ENCODE assay signal across 8 cellular contexts in the genomic region with DNA sequence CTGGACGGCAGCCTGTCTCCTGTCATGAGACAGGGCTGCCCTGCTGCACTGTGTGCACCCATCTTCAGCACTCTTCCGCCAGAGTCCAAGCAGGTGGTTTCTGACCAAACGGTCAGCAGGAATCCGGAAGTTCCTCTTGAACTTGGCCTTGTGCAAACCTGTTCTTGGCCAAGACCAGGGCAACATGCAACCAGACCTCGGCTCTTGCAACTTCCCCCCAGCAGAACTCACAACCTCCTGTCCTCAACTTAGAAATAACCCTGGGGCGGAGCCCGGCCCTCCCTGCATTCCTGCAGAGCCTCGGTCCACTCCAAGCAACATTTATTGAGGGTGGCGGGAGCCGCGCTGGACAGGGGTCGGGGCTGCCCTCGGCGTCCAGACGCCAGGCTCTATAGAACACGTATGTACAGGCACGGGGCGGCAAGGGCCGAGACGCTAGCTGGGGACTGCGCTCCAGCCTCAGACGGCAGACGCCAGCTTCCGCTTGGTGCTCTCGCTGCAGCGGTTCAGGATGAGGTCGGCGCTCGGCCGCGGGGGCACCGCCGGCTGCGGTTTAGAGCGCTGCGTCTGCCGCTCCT.
A peak's percentile ranks its signal among the peaks of the same experiment; 100 is the strongest.
DNase-seq lines count a peak whose midpoint lies in the region; ATAC-seq and TF ChIP-seq lines count a peak whose summit lies in the region.
"Not testable (repeated sequence)": the region's sequence is repeated elsewhere in the genome, so short reads cannot be mapped to it uniquely, and the experiment has no call there.

No MANE protein-coding gene starts in this region.

- not testable (repeated sequence) for H3F3A ChIP-seq in GM23248 (ENCODE audit: insufficient read depth); Loucy (ENCODE audit: low read depth)

- H3K4me2 ChIP-seq in GM23248 (ENCODE audit: unreplicated experiment): not testable (repeated sequence)
- H3K4me2 ChIP-seq in Loucy (ENCODE audit: low read depth, low read length, poor library complexity, severe bottlenecking): peak overlapping the region; percentile 44

- H3K4me3 ChIP-seq in AG04450 (ENCODE audit: low read depth, low read length) (peak overlapping the region; percentile 41; the same call in 1 of the 2 replicates), GM23248 (peak overlapping the region; percentile 67), Loucy (ENCODE audit: low read length, poor library complexity, severe bottlenecking) (peak overlapping the region; percentile 57)
- H3K4me3 ChIP-seq in body of pancreas: not testable (repeated sequence)

- H3K36me3 ChIP-seq in GM23248 (ENCODE audit: low read depth); Loucy (ENCODE audit: insufficient read depth, low read length); body of pancreas (replicated peaks in 1 of 2; ENCODE audit: insufficient read depth in 1 of 2, low read depth in 2 of 2): not testable (repeated sequence)

- not testable (repeated sequence) for H3K4me1 Mint-ChIP-seq in activated CD4-positive, alpha-beta memory T cell treated with anti-CD3 and anti-CD28 coated beads for 36 hours (ENCODE audit: low read depth); naive thymus-derived CD8-positive, alpha-beta T cell

- intact Hi-C loops in activated CD4-positive, alpha-beta memory T cell treated with anti-CD3 and anti-CD28 coated beads for 36 hours (cut with micrococcal nuclease); body of pancreas (cut with DNase I); Right ventricle myocardium inferior (cut with DNase I): not testable (repeated sequence)

- TF ChIP-seq POLR2A in body of pancreas (IDR thresholded peaks at IDR 0.05): not testable (repeated sequence)

- H2AFZ ChIP-seq in GM23248: peak overlapping the region; percentile 73
- not testable (repeated sequence) for H2AFZ ChIP-seq in Loucy (ENCODE audit: low read length)

- H3K27me3 ChIP-seq in AG04450 (ENCODE audit: control insufficient read depth, insufficient read depth, low read length); GM23248 (replicated peaks; ENCODE audit: insufficient read depth); Loucy (ENCODE audit: insufficient read depth, low read length, poor library complexity, severe bottlenecking); body of pancreas: not testable (repeated sequence)

- POLR2A ChIA-PET in AG04450 (lab: Yijun Ruan, JAX); activated CD4-positive, alpha-beta memory T cell treated with anti-CD3 and anti-CD28 coated beads for 36 hours (lab: Charles Lee); naive thymus-derived CD8-positive, alpha-beta T cell (lab: Charles Lee): not testable (repeated sequence)

- 3 to 10% methylated on average over 4 to 16 of the region's 37 CpGs for WGBS in GM23248 (ENCODE audit: low coverage in 1 of 2, low lambda C conversion rate in 2 of 2, missing lambda C conversion rate in 2 of 2), 2 experiments
- WGBS in body of pancreas, 2 donors: 4% methylated on average over 3 of the region's 37 CpGs; no CpG with 5 or more reads in 1 of the 2 donors

- H3K36me3 Mint-ChIP-seq in activated CD4-positive, alpha-beta memory T cell treated with anti-CD3 and anti-CD28 coated beads for 36 hours; naive thymus-derived CD8-positive, alpha-beta T cell: not testable (repeated sequence)

- in situ Hi-C loops in GM23248 (cut with MboI): not testable (repeated sequence)

- peak overlapping the region; percentile 48 for H3K4me3 Mint-ChIP-seq in activated CD4-positive, alpha-beta memory T cell treated with anti-CD3 and anti-CD28 coated beads for 36 hours
- H3K4me3 Mint-ChIP-seq in naive thymus-derived CD8-positive, alpha-beta T cell: peak overlapping the region in 7 of 10 donors; percentile 47 to 65 (median 61)

- H3K4me1 ChIP-seq in GM23248 (ENCODE audit: insufficient read depth); Loucy (ENCODE audit: insufficient read depth, low read length, poor library complexity, severe bottlenecking); body of pancreas: not testable (repeated sequence)

- not testable (repeated sequence) for H3K9me3 ChIP-seq in AG04450 (ENCODE audit: control insufficient read depth, insufficient read depth, low read length); GM23248 (ENCODE audit: low read depth); Loucy (ENCODE audit: insufficient read depth, low read depth, low read length); body of pancreas

- not testable (repeated sequence) for H3K9me3 Mint-ChIP-seq in activated CD4-positive, alpha-beta memory T cell treated with anti-CD3 and anti-CD28 coated beads for 36 hours; naive thymus-derived CD8-positive, alpha-beta T cell

- H3K27me3 Mint-ChIP-seq in activated CD4-positive, alpha-beta memory T cell treated with anti-CD3 and anti-CD28 coated beads for 36 hours; naive thymus-derived CD8-positive, alpha-beta T cell: not testable (repeated sequence)

- H4K20me1 ChIP-seq in GM23248 (ENCODE audit: insufficient read depth); Loucy (ENCODE audit: insufficient read depth, low read length, poor library complexity, severe bottlenecking): not testable (repeated sequence)

- CTCF ChIA-PET in AG04450 (lab: Charles Lee); activated CD4-positive, alpha-beta memory T cell treated with anti-CD3 and anti-CD28 coated beads for 36 hours (lab: Charles Lee): not testable (repeated sequence)

- not testable (repeated sequence) for TF ChIP-seq CTCF in AG04450 (IDR thresholded peaks at IDR 0.05; ENCODE audit: low read depth, low read length); Loucy (conservative IDR thresholded peaks at IDR 0.05; ENCODE audit: low read length); body of pancreas (IDR thresholded peaks at IDR 0.05)

- H3K27ac Mint-ChIP-seq in activated CD4-positive, alpha-beta memory T cell treated with anti-CD3 and anti-CD28 coated beads for 36 hours: not testable (repeated sequence)
- peak overlapping the region in 5 of 10 donors; percentile 43 to 83 (median 73) for H3K27ac Mint-ChIP-seq in naive thymus-derived CD8-positive, alpha-beta T cell

- peak; percentile 3 for ATAC-seq in body of pancreas
- peak; percentile 1 for ATAC-seq in Right ventricle myocardium inferior
- peak in 1 of 2 donors; percentile 1 for ATAC-seq in naive thymus-derived CD8-positive, alpha-beta T cell

- not testable (repeated sequence) for DNase-seq in AG04450 (ENCODE audit: low read depth, low spot score); GM23248
- peak; percentile 44 for DNase-seq in activated CD4-positive, alpha-beta memory T cell treated with anti-CD3 and anti-CD28 coated beads for 36 hours
- DNase-seq in body of pancreas (peak; percentile 28 to 62 (median 46)), Right ventricle myocardium inferior (ENCODE audit: missing footprints) (peak; percentile 84)
- DNase-seq in naive thymus-derived CD8-positive, alpha-beta T cell: peak in 5 of 10 donors; percentile 6 to 71 (median 20)
- peak; percentile 23 to 36 for DNase-seq in stimulated activated CD4-positive, alpha-beta T cell treated with anti-CD3 and anti-CD28 coated beads, Interleukin-2, amount 100 ng/mL, for 24 hours

- not testable (repeated sequence) for H3K79me2 ChIP-seq in GM23248 (ENCODE audit: insufficient read depth); Loucy (ENCODE audit: insufficient read depth, low read length)

- not testable (repeated sequence) for H3K9me2 ChIP-seq in GM23248 (ENCODE audit: insufficient read depth); Loucy (replicated peaks; ENCODE audit: low read depth, low read length)

- not testable (repeated sequence) for H3K27ac ChIP-seq in AG04450 (ENCODE audit: low read depth, low read length); GM23248
- H3K27ac ChIP-seq in body of pancreas: peak overlapping the region in 2 of 4 donors; percentile 44 to 78

- 0 out of 2 replicates have a peak overlapping the region, but pooled peaks have one; percentile 28 for H3K9ac ChIP-seq in GM23248
- H3K9ac ChIP-seq in Loucy (ENCODE audit: low read depth, low read length, poor library complexity, severe bottlenecking): not testable (repeated sequence)
